In the genomic region with DNA sequence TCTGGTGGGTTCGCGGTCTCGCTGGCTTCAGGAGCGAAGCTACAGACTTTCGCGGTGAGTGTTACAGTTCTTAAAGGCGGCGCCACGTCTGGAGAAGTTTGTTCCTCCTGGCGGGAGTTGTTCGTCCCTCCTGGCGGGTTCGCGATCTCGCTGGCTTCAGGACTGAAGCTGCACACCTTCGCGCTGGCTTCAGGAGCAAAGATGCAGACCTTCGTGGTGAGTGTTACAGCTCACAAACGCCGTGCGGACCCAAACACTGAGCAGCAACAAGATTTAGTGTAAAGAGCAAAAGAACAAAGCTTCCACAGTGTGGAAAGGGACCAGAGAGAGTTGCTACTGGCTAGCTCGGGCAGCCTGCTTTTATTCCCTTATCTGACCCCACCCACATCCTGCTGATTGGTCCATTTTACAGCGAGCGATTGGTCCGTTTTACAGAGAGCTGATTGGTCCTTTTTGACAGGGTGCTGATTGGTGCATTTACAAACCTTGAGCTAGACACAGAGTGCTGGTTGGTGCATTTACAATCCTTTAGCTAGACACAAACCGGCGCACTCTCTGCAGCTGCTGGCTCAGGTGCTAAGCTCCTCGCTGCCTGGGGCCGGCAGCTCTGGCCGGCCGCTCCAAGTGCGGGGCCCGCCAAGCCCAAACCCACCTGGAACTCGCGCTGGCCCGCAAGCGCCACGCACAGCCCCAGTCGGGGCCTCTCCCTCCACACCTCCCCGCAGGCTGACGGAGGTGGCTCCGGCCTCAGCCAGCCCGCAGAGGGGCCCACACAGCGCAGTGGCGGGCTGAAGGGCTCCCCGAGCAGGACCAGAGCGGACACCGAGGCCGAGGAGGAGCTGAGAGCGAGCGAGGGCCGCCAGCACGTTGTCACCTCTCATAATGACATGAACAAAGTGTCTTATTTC, we compare ENCODE assay signal across 27 cellular contexts.
"Had no signal": no experiment of that assay in that cellular context is flagged by ENCODE, and none has a peak within 500 bp of the region (broad histone marks: within the 10 kb centered on the region; RNA-seq: fewer than 3 reads in every experiment).

No MANE protein-coding gene starts in this region.

- H3K9me3 ChIP-seq: colonic mucosa, lower lobe of right lung, transverse colon, upper lobe of right lung, uterus had no signal

- H3K4me2 ChIP-seq: hepatocyte, smooth muscle cell had no signal

- H3K36me3 ChIP-seq: colonic mucosa, gastroesophageal sphincter, heart left ventricle, lower lobe of right lung, transverse colon, upper lobe of right lung, uterus had no signal

- H3K4me1 Mint-ChIP-seq: naive thymus-derived CD8-positive, alpha-beta T cell; neural crest cell had no signal

- H3K27me3 Mint-ChIP-seq: dendritic cell treated with granulocyte-macrophage colony-stimulating factor and Interleukin-4, amounts not matched to agents 40 ng/mL and 50 ng/mL, for 4 days; naive thymus-derived CD8-positive, alpha-beta T cell; progenitor cell of endocrine pancreas had no signal

- H3K27ac ChIP-seq: colonic mucosa, epithelial cell of prostate, foreskin keratinocyte, gastroesophageal sphincter, heart left ventricle, hepatocyte, lower lobe of right lung, parathyroid adenoma, transverse colon, upper lobe of right lung, uterus had no signal

- H3K9ac ChIP-seq: parathyroid adenoma had no signal

- H3K27ac Mint-ChIP-seq: dendritic cell treated with granulocyte-macrophage colony-stimulating factor and Interleukin-4, amounts not matched to agents 40 ng/mL and 50 ng/mL, for 4 days; endodermal cell; naive thymus-derived CD8-positive, alpha-beta T cell; progenitor cell of endocrine pancreas had no signal

- H3K79me2 ChIP-seq: hepatocyte, parathyroid adenoma had no signal

- H3K4me3 Mint-ChIP-seq: dendritic cell treated with granulocyte-macrophage colony-stimulating factor and Interleukin-4, amounts not matched to agents 40 ng/mL and 50 ng/mL, for 4 days; endodermal cell; naive thymus-derived CD8-positive, alpha-beta T cell; neural crest cell had no signal

- H2AFZ ChIP-seq: hepatocyte, parathyroid adenoma had no signal

- H3K4me3 ChIP-seq: colonic mucosa, gastroesophageal sphincter, heart left ventricle, hepatocyte, lower lobe of right lung, smooth muscle cell, transverse colon, upper lobe of right lung, uterus had no signal

- ATAC-seq: esophagus mucosa; foreskin keratinocyte; gastroesophageal sphincter; heart left ventricle; left colon; left ventricle myocardium superior; naive thymus-derived CD8-positive, alpha-beta T cell; sciatic nerve; upper lobe of right lung had no signal

- DNase-seq: colonic mucosa; effector CD8-positive, alpha-beta T cell; endodermal cell; foreskin keratinocyte; heart left ventricle; left colon; left ventricle myocardium superior; lower lobe of right lung; naive thymus-derived CD8-positive, alpha-beta T cell; stimulated activated CD4-positive, alpha-beta T cell treated with anti-CD3 and anti-CD28 coated beads, Interleukin-12 subunit alpha, Interleukin-12 subunit beta, amount 100 ng/mL, for 4 hours; stimulated activated CD4-positive, alpha-beta T cell treated with anti-CD3 and anti-CD28 coated beads, Interleukin-1b, Interleukin-23, amount 100 ng/mL, for 48 hours; stimulated activated CD4-positive, alpha-beta T cell treated with anti-CD3 and anti-CD28 coated beads, Interleukin-4, amount 100 ng/mL, for 1 hour; stimulated activated CD8-positive, alpha-beta memory T cell treated with anti-CD3 and anti-CD28 coated beads, Interleukin-4, amount 100 ng/mL, for 48 hours; stimulated activated naive CD4-positive, alpha-beta T cell treated with Interleukin-2 at 50 U/mL for 16 hours; transverse colon; upper lobe of right lung; uterus had no signal

- H3K27me3 ChIP-seq: colonic mucosa, foreskin keratinocyte, gastroesophageal sphincter, heart left ventricle, hepatocyte, transverse colon, upper lobe of right lung, uterus had no signal

- H3K4me1 ChIP-seq: colonic mucosa, foreskin keratinocyte, gastroesophageal sphincter, lower lobe of right lung, parathyroid adenoma, transverse colon, upper lobe of right lung, uterus had no signal
